In the genomic region with DNA sequence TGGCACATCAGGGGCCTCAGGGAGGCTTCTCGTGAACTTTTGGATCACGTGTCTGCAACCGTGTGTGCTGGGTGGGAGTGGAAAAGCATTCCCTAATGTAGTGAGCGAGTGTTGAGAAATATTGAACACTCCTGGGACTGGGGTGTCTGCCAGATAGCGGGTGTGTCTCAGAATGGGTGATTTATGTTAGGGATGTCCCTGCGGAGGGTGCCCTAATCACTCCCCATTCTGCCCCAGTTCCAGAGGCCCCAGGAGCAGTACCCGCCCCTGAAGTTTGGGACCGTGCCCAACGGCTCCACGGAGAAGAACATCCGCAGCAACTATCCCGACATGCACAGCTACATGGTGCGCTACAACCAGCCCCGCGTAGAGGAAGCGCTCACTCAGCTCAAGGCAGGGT, we compare ENCODE assay signal across 26 cellular contexts. TPM values are rescaled to one million over a fixed set of nuclear protein-coding genes. Genes with fewer than 3 reads are reported as not detected.
A peak's percentile ranks its signal among the peaks of the same experiment; 100 is the strongest.
DNase-seq lines count a peak whose midpoint lies in the region; ATAC-seq, FAIRE-seq and TF ChIP-seq lines count a peak whose summit lies in the region.
"Had no signal": no experiment of that assay in that cellular context is flagged by ENCODE, and none has a peak within 500 bp of the region (broad histone marks: within the 10 kb centered on the region; RNA-seq: fewer than 3 reads in every experiment).

No MANE protein-coding gene starts in this region.

- no peak for FAIRE-seq in HepG2 (lab: Jason Lieb, UNC)

- 62% methylated on average over 3 of the region's 16 CpGs for WGBS in HepG2 (ENCODE audit: low lambda C conversion rate)
- WGBS in right lobe of liver (ENCODE audit: insufficient coverage, low coverage, low lambda C conversion rate, missing lambda C conversion rate), result 24% methylated on average over 3 of the region's 16 CpGs

- H3K27ac ChIP-seq in HepG2 (ENCODE audit: extremely low read length, insufficient read depth, low read length), result no peak overlapping the region
- no peak overlapping the region for H3K27ac ChIP-seq in right lobe of liver
- H3K27ac ChIP-seq: brain microvascular endothelial cell, parathyroid adenoma, spleen had no signal

- no peak overlapping the region for H3K4me2 ChIP-seq in HepG2 (ENCODE audit: low read depth, low read length)

- H2AFZ ChIP-seq in HepG2 (ENCODE audit: low read length), result no peak overlapping the region
- H2AFZ ChIP-seq: parathyroid adenoma had no signal

- H3K4me1 ChIP-seq in HepG2 (ENCODE audit: insufficient read depth, low read length) (peaks cover 31% of the 10 kb centered on the region), right lobe of liver (no peaks in the 10 kb centered on the region)
- H3K4me1 ChIP-seq: parathyroid adenoma had no signal

- H3K4me3 ChIP-seq in HepG2 (replicated peaks in 1 of 3; ENCODE audit: insufficient read depth in 1 of 3, low read depth in 2 of 3, low read length in 3 of 3), result no peak overlapping the region
- no peak overlapping the region for H3K4me3 ChIP-seq in right lobe of liver
- H3K4me3 ChIP-seq in fibroblast of villous mesenchyme (ENCODE audit: low read depth, low read length), result no peak overlapping the region
- H3K4me3 ChIP-seq: spleen had no signal

- ATAC-seq in HepG2, result no peak
- no peak for ATAC-seq in right lobe of liver
- ATAC-seq: activated CD4-positive, alpha-beta T cell treated with anti-CD3 and anti-CD28 coated beads for 36 hours; activated CD8-positive, alpha-beta T cell treated with anti-CD3 and anti-CD28 coated beads, Interleukin-2, amount 10 ng/mL, durations not matched to agents 7 days and 5 days; activated T-helper 17 cell treated with anti-CD3 and anti-CD28 coated beads, Interleukin-2, amount 50 U/mL, for 72 hours; left colon; right cardiac atrium; stimulated activated naive CD8-positive, alpha-beta T cell treated with anti-CD3 and anti-CD28 coated beads, Interleukin-15, Interleukin-2, amounts not matched to agents 100 U/mL and 50 U/mL, for 24 hours had no signal

- H3K36me3 ChIP-seq in HepG2 (replicated peaks in 1 of 2; ENCODE audit: control insufficient read depth in 1 of 2, insufficient read depth in 2 of 2, low read length in 2 of 2) (no peaks in the 10 kb centered on the region), right lobe of liver (no peaks in the 10 kb centered on the region)
- H3K36me3 ChIP-seq: brain microvascular endothelial cell, spleen had no signal

- TF ChIP-seq EP300 in HepG2 (IDR thresholded peaks at IDR 0.05; ENCODE audit: low read depth in 2 of 2, low read length in 2 of 2) (no peak), HepG2 (CRISPR knock-in tag; IDR thresholded peaks at IDR 0.05; ENCODE audit: borderline replicate concordance) (no peak)

- no peaks in the 10 kb centered on the region for H4K20me1 ChIP-seq in HepG2 (ENCODE audit: insufficient read depth, low read length)

- intact Hi-C loops in HepG2 (cut with micrococcal nuclease; ENCODE audit: unreplicated experiment), result no loop called here
- intact Hi-C loops in right lobe of liver (cut with DNase I), result no loop called here
- intact Hi-C loops in posterior vena cava (cut with DNase I), result no loop called here

- H3K9me3 ChIP-seq in HepG2 (ENCODE audit: low read length), result no peaks in the 10 kb centered on the region
- no peaks in the 10 kb centered on the region for H3K9me3 ChIP-seq in right lobe of liver
- H3K9me3 ChIP-seq: spleen had no signal

- no TSS peak for BruUV-seq in HepG2 (replicated peaks; lab: Mats Ljungman, UMichigan)

- no peak for TF ChIP-seq POLR2A in HepG2 (IDR thresholded peaks at IDR 0.05; ENCODE audit: insufficient read depth in 1 of 2, low read depth in 2 of 2, low read length in 2 of 2)
- no peak for TF ChIP-seq POLR2A in right lobe of liver (IDR thresholded peaks at IDR 0.05)

- H3K27me3 ChIP-seq in HepG2 (ENCODE audit: control insufficient read depth in 1 of 2, insufficient read depth in 2 of 2, low read length in 2 of 2), result no peaks in the 10 kb centered on the region
- H3K27me3 ChIP-seq in right lobe of liver, result no peaks in the 10 kb centered on the region
- H3K27me3 ChIP-seq: brain microvascular endothelial cell had no signal

- TF ChIP-seq CTCF in HepG2 (CRISPR knock-in tag; IDR thresholded peaks at IDR 0.05) (no peak), right lobe of liver (IDR thresholded peaks at IDR 0.05) (no peak), fibroblast of villous mesenchyme (IDR thresholded peaks at IDR 0.05; ENCODE audit: insufficient read depth, low read depth, low read length) (no peak)

- POLR2A ChIA-PET in HepG2 (lab: Yijun Ruan, JAX), result no interaction called here

- DNase-seq in HepG2 (ENCODE audit: low spot score) (no peak), right lobe of liver (no peak), fibroblast of villous mesenchyme (ENCODE audit: low read depth) (peak; percentile 58), posterior vena cava (ENCODE audit: low spot score) (no peak)
- no peak for DNase-seq in activated CD4-positive, alpha-beta T cell treated with anti-CD3 and anti-CD28 coated beads, Interleukin-2, amount 50 U/mL, for 48 hours
- DNase-seq in activated CD8-positive, alpha-beta memory T cell treated with anti-CD3 and anti-CD28 coated beads, Interleukin-2, amount 50 U/mL, for 48 hours, result no peak
- DNase-seq: activated CD4-positive, alpha-beta T cell treated with anti-CD3 and anti-CD28 coated beads for 36 hours; activated CD8-positive, alpha-beta T cell treated with anti-CD3 and anti-CD28 coated beads, Interleukin-2, amount 10 ng/mL, durations not matched to agents 7 days and 5 days; activated naive CD4-positive, alpha-beta T cell treated with anti-CD3 and anti-CD28 coated beads, Interleukin-2, amount 50 U/mL, for 16 hours; amniotic stem cell; brain microvascular endothelial cell; H9; immature natural killer cell; left colon; mammary epithelial cell; NCI-H1417 treated with DMSO at 0.1 percent for 48 hours; NCI-H2081 treated with DMSO at 0.1 percent for 48 hours; NCI-H774; right cardiac atrium; spleen; stimulated activated CD4-positive, alpha-beta T cell treated with anti-CD3 and anti-CD28 coated beads, Interleukin-2, amount 100 ng/mL, for 24 hours; stimulated activated naive CD8-positive, alpha-beta T cell treated with anti-CD3 and anti-CD28 coated beads, Interleukin-15, Interleukin-2, amounts not matched to agents 100 U/mL and 50 U/mL, for 24 hours had no signal

- CTCF ChIA-PET in HepG2 (lab: Yijun Ruan, JAX; ENCODE audit: low intra/inter-chr PET ratio, low total read pairs), result no interaction called here

- in situ Hi-C loops in HepG2 (cut with HindIII; ENCODE audit: extremely low pct_ligation_motif_present, low pct_unique_long_range_greater_than_20kb), result no loop called here

- H3K79me2 ChIP-seq in HepG2 (ENCODE audit: insufficient read depth, low read length), result no peaks in the 10 kb centered on the region
- H3K79me2 ChIP-seq: parathyroid adenoma had no signal

- no peak overlapping the region for H3K9ac ChIP-seq in HepG2 (ENCODE audit: insufficient read depth, low read depth, low read length)
- H3K9ac ChIP-seq: parathyroid adenoma had no signal

- no peak for TF ChIP-seq RAD21 in HepG2 (CRISPR knock-in tag; IDR thresholded peaks at IDR 0.05)

RNA-seq across cellular contexts. Expression of gene GRWD1, which starts 24.2 kb away (rescaled TPM):
- total RNA-seq in HepG2 (2016; rRNA removed; fragmentation: Illumina TruSeq; extraction: Trizol) (46.6 and 52.3 TPM in 2 replicates), right lobe of liver (10 to 100 TPM; 14.7 to 31.0 (median 17.6) TPM), fibroblast of villous mesenchyme (25.1 and 38.4 TPM in 2 replicates), posterior vena cava (10 to 100 TPM; 21.1 to 24.2 TPM)
- total RNA-seq in HepG2 (2016; cell fraction: cytosol; rRNA removed; fragmentation: Illumina TruSeq; extraction: Trizol; ENCODE audit: low read depth), result 5.2 and 5.4 TPM in 2 replicates
- 41.4 and 47.5 TPM in 2 replicates for total RNA-seq in HepG2 (2016; cell fraction: insoluble cytoplasmic fraction; rRNA removed; fragmentation: Illumina TruSeq; extraction: Trizol)
- 11.1 and 15.5 TPM in 2 replicates for total RNA-seq in HepG2 (2016; cell fraction: membrane; rRNA removed; fragmentation: Illumina TruSeq; extraction: Trizol)
- 19.7 and 21.0 TPM in 2 replicates for total RNA-seq in HepG2 (2016; cell fraction: nucleus; rRNA removed; fragmentation: Illumina TruSeq; extraction: Trizol)
- 10.8 and 13.4 TPM in 2 replicates for polyA plus RNA-seq in HepG2 (2011; rRNA removed)
- polyA plus RNA-seq in HepG2 (2011; cell fraction: cytosol; rRNA removed), result 10.4 and 13.0 TPM in 2 replicates
- polyA plus RNA-seq in HepG2 (2011; cell fraction: nucleus; rRNA removed), result 13.4 and 14.2 TPM in 2 replicates
- polyA plus RNA-seq in HepG2 (2012), result 13.3 and 14.3 TPM in 2 replicates
- polyA plus RNA-seq in HepG2 (2016; cell fraction: cytosol; fragmentation: Illumina TruSeq; extraction: Trizol; ENCODE audit: low read depth), result 4.1 and 4.4 TPM in 2 replicates
- 36.7 and 46.2 TPM in 2 replicates for polyA plus RNA-seq in HepG2 (2016; cell fraction: insoluble cytoplasmic fraction; fragmentation: Illumina TruSeq; extraction: Trizol; ENCODE audit: low read depth)
- 5.9 and 7.9 TPM in 2 replicates for polyA plus RNA-seq in HepG2 (2016; cell fraction: membrane; fragmentation: Illumina TruSeq; extraction: Trizol; ENCODE audit: low read depth)
- polyA plus RNA-seq in HepG2 (2016; cell fraction: nucleus; fragmentation: Illumina TruSeq; extraction: Trizol; ENCODE audit: insufficient read depth, low read depth), result 23.1 and 26.5 TPM in 2 replicates
- 25.6 and 30.2 TPM in 2 replicates for polyA minus RNA-seq in HepG2 (2011; rRNA and poly(A)+ RNA removed; ENCODE audit: low replicate concordance)
- polyA minus RNA-seq in HepG2 (2011; cell fraction: cytosol; rRNA and poly(A)+ RNA removed), result 12.1 and 17.9 TPM in 2 replicates
- polyA minus RNA-seq in HepG2 (2011; cell fraction: nucleus; rRNA and poly(A)+ RNA removed), result 13.7 and 20.3 TPM in 2 replicates

RNA-seq across cellular contexts. Expression of gene GRIN2D, which starts 28.1 kb away (rescaled TPM):
- 0.02 TPM in 1 of 2 replicates, not detected in the other for total RNA-seq in HepG2 (2016; rRNA removed; fragmentation: Illumina TruSeq; extraction: Trizol)
- under 0.01 TPM in 1 of 2 replicates, not detected in the other for total RNA-seq in HepG2 (2016; cell fraction: cytosol; rRNA removed; fragmentation: Illumina TruSeq; extraction: Trizol; ENCODE audit: low read depth)
- 0.04 TPM in 1 of 2 replicates, not detected in the other for total RNA-seq in HepG2 (2016; cell fraction: insoluble cytoplasmic fraction; rRNA removed; fragmentation: Illumina TruSeq; extraction: Trizol)
- 0.03 and 0.06 TPM in 2 replicates for total RNA-seq in HepG2 (2016; cell fraction: membrane; rRNA removed; fragmentation: Illumina TruSeq; extraction: Trizol)
- 0.09 and 0.22 TPM in 2 replicates for total RNA-seq in HepG2 (2016; cell fraction: nucleus; rRNA removed; fragmentation: Illumina TruSeq; extraction: Trizol)
- 0.08 and 0.13 TPM in 2 replicates for polyA plus RNA-seq in HepG2 (2011; rRNA removed)
- 0.05 and 0.06 TPM in 2 replicates for polyA plus RNA-seq in HepG2 (2011; cell fraction: cytosol; rRNA removed)
- 0.43 and 0.61 TPM in 2 replicates for polyA plus RNA-seq in HepG2 (2011; cell fraction: nucleus; rRNA removed)
- 0.29 and 0.34 TPM in 2 replicates for polyA plus RNA-seq in HepG2 (2012)
- 0.03 TPM in 2 replicates for polyA plus RNA-seq in HepG2 (2016; cell fraction: cytosol; fragmentation: Illumina TruSeq; extraction: Trizol; ENCODE audit: low read depth)
- polyA plus RNA-seq in HepG2 (2016; cell fraction: insoluble cytoplasmic fraction; fragmentation: Illumina TruSeq; extraction: Trizol; ENCODE audit: low read depth), result 0.05 and 0.13 TPM in 2 replicates
- 0.07 TPM in 1 of 2 replicates, not detected in the other for polyA plus RNA-seq in HepG2 (2016; cell fraction: membrane; fragmentation: Illumina TruSeq; extraction: Trizol; ENCODE audit: low read depth)
- 0.31 TPM in 2 replicates for polyA plus RNA-seq in HepG2 (2016; cell fraction: nucleus; fragmentation: Illumina TruSeq; extraction: Trizol; ENCODE audit: insufficient read depth, low read depth)
- polyA minus RNA-seq in HepG2 (2011; rRNA and poly(A)+ RNA removed; ENCODE audit: low replicate concordance), result 0.40 and 0.44 TPM in 2 replicates
- 0.10 and 0.26 TPM in 2 replicates for polyA minus RNA-seq in HepG2 (2011; cell fraction: cytosol; rRNA and poly(A)+ RNA removed)
- polyA minus RNA-seq in HepG2 (2011; cell fraction: nucleus; rRNA and poly(A)+ RNA removed), result 0.12 and 0.13 TPM in 2 replicates
- under 1 TPM; 0.09 to 0.29 (median 0.22) TPM for total RNA-seq in right lobe of liver
- 0.86 and 1.9 TPM in 2 replicates for total RNA-seq in fibroblast of villous mesenchyme
- total RNA-seq in posterior vena cava, result 1 to 10 TPM in 1 of 2 donors, under 1 TPM in 1; 0.71 to 2.3 TPM
- total RNA-seq: A172, LHCN-M2 had no signal
- polyA plus RNA-seq: immature natural killer cell had no signal

RNA-seq across cellular contexts. Expression of gene KDELR1, which starts 30.2 kb away (rescaled TPM):
- total RNA-seq in HepG2 (2016; rRNA removed; fragmentation: Illumina TruSeq; extraction: Trizol) (70.8 and 134 TPM in 2 replicates), right lobe of liver (10 to 100 TPM; 69.1 to 83.1 (median 77.1) TPM), fibroblast of villous mesenchyme (72.2 and 111 TPM in 2 replicates), posterior vena cava (100 to 1,000 TPM in 1 of 2 donors, 10 to 100 TPM in 1; 94.6 to 111 TPM)
- total RNA-seq in HepG2 (2016; cell fraction: cytosol; rRNA removed; fragmentation: Illumina TruSeq; extraction: Trizol; ENCODE audit: low read depth), result 55.9 and 57.5 TPM in 2 replicates
- total RNA-seq in HepG2 (2016; cell fraction: insoluble cytoplasmic fraction; rRNA removed; fragmentation: Illumina TruSeq; extraction: Trizol), result 61.8 and 132 TPM in 2 replicates
- 111 and 112 TPM in 2 replicates for total RNA-seq in HepG2 (2016; cell fraction: membrane; rRNA removed; fragmentation: Illumina TruSeq; extraction: Trizol)
- 125 and 150 TPM in 2 replicates for total RNA-seq in HepG2 (2016; cell fraction: nucleus; rRNA removed; fragmentation: Illumina TruSeq; extraction: Trizol)
- 185 and 212 TPM in 2 replicates for polyA plus RNA-seq in HepG2 (2011; rRNA removed)
- 168 and 179 TPM in 2 replicates for polyA plus RNA-seq in HepG2 (2011; cell fraction: cytosol; rRNA removed)
- 94.7 and 95.7 TPM in 2 replicates for polyA plus RNA-seq in HepG2 (2011; cell fraction: nucleus; rRNA removed)
- 187 and 197 TPM in 2 replicates for polyA plus RNA-seq in HepG2 (2012)
- polyA plus RNA-seq in HepG2 (2016; cell fraction: cytosol; fragmentation: Illumina TruSeq; extraction: Trizol; ENCODE audit: low read depth), result 130 and 136 TPM in 2 replicates
- 151 and 179 TPM in 2 replicates for polyA plus RNA-seq in HepG2 (2016; cell fraction: insoluble cytoplasmic fraction; fragmentation: Illumina TruSeq; extraction: Trizol; ENCODE audit: low read depth)
- 209 and 221 TPM in 2 replicates for polyA plus RNA-seq in HepG2 (2016; cell fraction: membrane; fragmentation: Illumina TruSeq; extraction: Trizol; ENCODE audit: low read depth)
- polyA plus RNA-seq in HepG2 (2016; cell fraction: nucleus; fragmentation: Illumina TruSeq; extraction: Trizol; ENCODE audit: insufficient read depth, low read depth), result 421 and 451 TPM in 2 replicates
- polyA minus RNA-seq in HepG2 (2011; rRNA and poly(A)+ RNA removed; ENCODE audit: low replicate concordance), result 143 and 261 TPM in 2 replicates
- 129 and 135 TPM in 2 replicates for polyA minus RNA-seq in HepG2 (2011; cell fraction: cytosol; rRNA and poly(A)+ RNA removed)
- 29.5 and 36.8 TPM in 2 replicates for polyA minus RNA-seq in HepG2 (2011; cell fraction: nucleus; rRNA and poly(A)+ RNA removed)

RNA-seq across cellular contexts. Expression of gene KCNJ14, which starts 33.8 kb away (rescaled TPM):
- total RNA-seq in HepG2 (2016; rRNA removed; fragmentation: Illumina TruSeq; extraction: Trizol), result 0.17 and 0.20 TPM in 2 replicates
- 0.09 TPM in 1 of 2 replicates, not detected in the other for total RNA-seq in HepG2 (2016; cell fraction: cytosol; rRNA removed; fragmentation: Illumina TruSeq; extraction: Trizol; ENCODE audit: low read depth)
- 0.15 and 0.19 TPM in 2 replicates for total RNA-seq in HepG2 (2016; cell fraction: insoluble cytoplasmic fraction; rRNA removed; fragmentation: Illumina TruSeq; extraction: Trizol)
- 0.10 and 0.15 TPM in 2 replicates for total RNA-seq in HepG2 (2016; cell fraction: membrane; rRNA removed; fragmentation: Illumina TruSeq; extraction: Trizol)
- 0.25 and 0.43 TPM in 2 replicates for total RNA-seq in HepG2 (2016; cell fraction: nucleus; rRNA removed; fragmentation: Illumina TruSeq; extraction: Trizol)
- polyA plus RNA-seq in HepG2 (2011; rRNA removed), result 0.46 and 0.51 TPM in 2 replicates
- polyA plus RNA-seq in HepG2 (2011; cell fraction: cytosol; rRNA removed), result 0.14 and 0.17 TPM in 2 replicates
- polyA plus RNA-seq in HepG2 (2011; cell fraction: nucleus; rRNA removed), result 3.1 and 3.8 TPM in 2 replicates
- polyA plus RNA-seq in HepG2 (2012), result 0.72 and 0.89 TPM in 2 replicates
- polyA plus RNA-seq in HepG2 (2016; cell fraction: cytosol; fragmentation: Illumina TruSeq; extraction: Trizol; ENCODE audit: low read depth), result 0.03 TPM in 1 of 2 replicates, not detected in the other
- polyA plus RNA-seq in HepG2 (2016; cell fraction: insoluble cytoplasmic fraction; fragmentation: Illumina TruSeq; extraction: Trizol; ENCODE audit: low read depth), result 0.05 and 0.12 TPM in 2 replicates
- polyA plus RNA-seq in HepG2 (2016; cell fraction: membrane; fragmentation: Illumina TruSeq; extraction: Trizol; ENCODE audit: low read depth), result 0.11 TPM in 1 of 2 replicates, not detected in the other
- polyA plus RNA-seq in HepG2 (2016; cell fraction: nucleus; fragmentation: Illumina TruSeq; extraction: Trizol; ENCODE audit: insufficient read depth, low read depth), result 0.65 and 0.97 TPM in 2 replicates
- 3.6 TPM in 2 replicates for polyA minus RNA-seq in HepG2 (2011; rRNA and poly(A)+ RNA removed; ENCODE audit: low replicate concordance)
- 0.20 and 0.35 TPM in 2 replicates for polyA minus RNA-seq in HepG2 (2011; cell fraction: cytosol; rRNA and poly(A)+ RNA removed)
- 2.0 and 2.4 TPM in 2 replicates for polyA minus RNA-seq in HepG2 (2011; cell fraction: nucleus; rRNA and poly(A)+ RNA removed)
- under 1 TPM; 0.22 to 0.44 (median 0.31) TPM for total RNA-seq in right lobe of liver
- 0.43 and 0.64 TPM in 2 replicates for total RNA-seq in fibroblast of villous mesenchyme
- under 1 TPM; 0.52 to 0.65 TPM for total RNA-seq in posterior vena cava

RNA-seq across cellular contexts. Expression of gene CYTH2, which starts 47.6 kb away (rescaled TPM):
- total RNA-seq in HepG2 (2016; rRNA removed; fragmentation: Illumina TruSeq; extraction: Trizol) (9.6 and 16.5 TPM in 2 replicates), right lobe of liver (10 to 100 TPM in 5 of 6 experiments, 1 to 10 TPM in 1; 7.7 to 22.7 (median 13.5) TPM), fibroblast of villous mesenchyme (31.1 and 42.5 TPM in 2 replicates), posterior vena cava (10 to 100 TPM; 34.1 to 49.2 TPM)
- total RNA-seq in HepG2 (2016; cell fraction: cytosol; rRNA removed; fragmentation: Illumina TruSeq; extraction: Trizol; ENCODE audit: low read depth), result 2.8 and 3.0 TPM in 2 replicates
- 8.4 and 15.9 TPM in 2 replicates for total RNA-seq in HepG2 (2016; cell fraction: insoluble cytoplasmic fraction; rRNA removed; fragmentation: Illumina TruSeq; extraction: Trizol)
- 4.9 and 7.0 TPM in 2 replicates for total RNA-seq in HepG2 (2016; cell fraction: membrane; rRNA removed; fragmentation: Illumina TruSeq; extraction: Trizol)
- 16.4 and 17.2 TPM in 2 replicates for total RNA-seq in HepG2 (2016; cell fraction: nucleus; rRNA removed; fragmentation: Illumina TruSeq; extraction: Trizol)
- polyA plus RNA-seq in HepG2 (2011; rRNA removed), result 39.3 and 48.3 TPM in 2 replicates
- 18.2 and 20.7 TPM in 2 replicates for polyA plus RNA-seq in HepG2 (2011; cell fraction: cytosol; rRNA removed)
- polyA plus RNA-seq in HepG2 (2011; cell fraction: nucleus; rRNA removed), result 185 and 188 TPM in 2 replicates
- polyA plus RNA-seq in HepG2 (2012), result 26.4 and 29.2 TPM in 2 replicates
- 3.2 and 3.5 TPM in 2 replicates for polyA plus RNA-seq in HepG2 (2016; cell fraction: cytosol; fragmentation: Illumina TruSeq; extraction: Trizol; ENCODE audit: low read depth)
- 14.6 and 14.8 TPM in 2 replicates for polyA plus RNA-seq in HepG2 (2016; cell fraction: insoluble cytoplasmic fraction; fragmentation: Illumina TruSeq; extraction: Trizol; ENCODE audit: low read depth)
- 6.2 and 6.8 TPM in 2 replicates for polyA plus RNA-seq in HepG2 (2016; cell fraction: membrane; fragmentation: Illumina TruSeq; extraction: Trizol; ENCODE audit: low read depth)
- 61.4 and 71.7 TPM in 2 replicates for polyA plus RNA-seq in HepG2 (2016; cell fraction: nucleus; fragmentation: Illumina TruSeq; extraction: Trizol; ENCODE audit: insufficient read depth, low read depth)
- polyA minus RNA-seq in HepG2 (2011; rRNA and poly(A)+ RNA removed; ENCODE audit: low replicate concordance), result 37.0 and 50.0 TPM in 2 replicates
- polyA minus RNA-seq in HepG2 (2011; cell fraction: cytosol; rRNA and poly(A)+ RNA removed), result 7.5 and 8.4 TPM in 2 replicates
- 37.6 and 43.0 TPM in 2 replicates for polyA minus RNA-seq in HepG2 (2011; cell fraction: nucleus; rRNA and poly(A)+ RNA removed)
